ENCODE assay signal across 19 cellular contexts in genomic region chr2:98696167-98696566, GRCh38. TPM values are rescaled to one million over a fixed set of nuclear protein-coding genes. Genes with fewer than 3 reads are reported as not detected.
A peak's percentile ranks its signal among the peaks of the same experiment; 100 is the strongest.
DNase-seq lines count a peak whose midpoint lies in the region; ATAC-seq and TF ChIP-seq lines count a peak whose summit lies in the region.
"Had no signal": no experiment of that assay in that cellular context is flagged by ENCODE, and none has a peak within 500 bp of the region (broad histone marks: within the 10 kb centered on the region; RNA-seq: fewer than 3 reads in every experiment).

No MANE protein-coding gene starts in this region.

- H3K27ac Mint-ChIP-seq in activated CD8-positive, alpha-beta memory T cell treated with anti-CD3 and anti-CD28 coated beads, Interleukin-2, amount 10 ng/mL, durations not matched to agents 7 days and 5 days, result peak overlapping the region; percentile 25
- H3K27ac Mint-ChIP-seq in CD8-positive, alpha-beta memory T cell, result peak overlapping the region in 6 of 8 donors; percentile 23 to 83 (median 46)
- H3K27ac Mint-ChIP-seq in immature natural killer cell, result peak overlapping the region in 4 of 6 donors; percentile 24 to 65 (median 46)

- no peak overlapping the region for H3K27ac ChIP-seq in CD8-positive, alpha-beta memory T cell (ENCODE audit: low read depth, low read length)
- H3K27ac ChIP-seq in WERI-Rb-1, result no peak overlapping the region
- H3K27ac ChIP-seq: C4-2B had no signal

- H3K4me1 Mint-ChIP-seq in activated CD8-positive, alpha-beta memory T cell treated with anti-CD3 and anti-CD28 coated beads, Interleukin-2, amount 10 ng/mL, durations not matched to agents 7 days and 5 days, result peaks cover 51% of the 10 kb centered on the region
- peaks cover 73 to 93% (median 89%) of the 10 kb centered on the region in 3 donors for H3K4me1 Mint-ChIP-seq in CD8-positive, alpha-beta memory T cell
- peaks cover 57 to 67% of the 10 kb centered on the region in 2 donors for H3K4me1 Mint-ChIP-seq in immature natural killer cell

- TF ChIP-seq CTCF in WERI-Rb-1 (IDR thresholded peaks at IDR 0.05; ENCODE audit: low read depth, low read length), result no peak

- no peak for ATAC-seq in activated CD8-positive, alpha-beta memory T cell treated with anti-CD3 and anti-CD28 coated beads, Interleukin-2, amount 10 ng/mL, durations not matched to agents 7 days and 5 days
- peak; percentile 63 for ATAC-seq in Right ventricle myocardium superior (ENCODE audit: poor library complexity)
- ATAC-seq: Panc1 had no signal

- H3K27me3 Mint-ChIP-seq in activated CD8-positive, alpha-beta memory T cell treated with anti-CD3 and anti-CD28 coated beads, Interleukin-2, amount 10 ng/mL, durations not matched to agents 7 days and 5 days, result no peaks in the 10 kb centered on the region
- H3K27me3 Mint-ChIP-seq in CD8-positive, alpha-beta memory T cell, result no peaks in the 10 kb centered on the region
- no peaks in the 10 kb centered on the region for H3K27me3 Mint-ChIP-seq in immature natural killer cell (ENCODE audit: low read depth in 3 of 3)

- H3K9me3 Mint-ChIP-seq in activated CD8-positive, alpha-beta memory T cell treated with anti-CD3 and anti-CD28 coated beads, Interleukin-2, amount 10 ng/mL, durations not matched to agents 7 days and 5 days (ENCODE audit: low read depth), result no peaks in the 10 kb centered on the region
- no peaks in the 10 kb centered on the region for H3K9me3 Mint-ChIP-seq in CD8-positive, alpha-beta memory T cell
- no peaks in the 10 kb centered on the region for H3K9me3 Mint-ChIP-seq in immature natural killer cell

- peaks cover 29% of the 10 kb centered on the region for H3K36me3 Mint-ChIP-seq in activated CD8-positive, alpha-beta memory T cell treated with anti-CD3 and anti-CD28 coated beads, Interleukin-2, amount 10 ng/mL, durations not matched to agents 7 days and 5 days
- H3K36me3 Mint-ChIP-seq in CD8-positive, alpha-beta memory T cell, result peaks cover 0 to 47% (median 12%) of the 10 kb centered on the region in 3 donors
- peaks cover 3 to 10% (median 4%) of the 10 kb centered on the region in 3 donors for H3K36me3 Mint-ChIP-seq in immature natural killer cell

- no peak for DNase-seq in activated CD8-positive, alpha-beta memory T cell treated with anti-CD3 and anti-CD28 coated beads, Interleukin-2, amount 10 ng/mL, durations not matched to agents 7 days and 5 days
- no peak for DNase-seq in activated CD8-positive, alpha-beta memory T cell treated with anti-CD3 and anti-CD28 coated beads, Interleukin-2, amount 50 U/mL, for 4 hours
- no peak for DNase-seq in Right ventricle myocardium superior
- no peak for DNase-seq in cardiac septum (ENCODE audit: low spot score)
- no peak for DNase-seq in CD8-positive, alpha-beta memory T cell
- DNase-seq in immature natural killer cell, result no peak
- DNase-seq in WERI-Rb-1, result no peak
- no peak for DNase-seq in anterior cingulate cortex (lab: John Stamatoyannopoulos, UW)
- DNase-seq: COR-L47, DMS79, NCI-H1694, NCI-H2081, NCI-H2171, NCI-H345, NCI-H524, NCI-H774 had no signal

- intact Hi-C loops in Right ventricle myocardium superior (cut with DNase I), result no loop called here
- intact Hi-C loops in cardiac septum (cut with DNase I), result no loop called here

- CTCF ChIA-PET in activated CD8-positive, alpha-beta memory T cell treated with anti-CD3 and anti-CD28 coated beads, Interleukin-2, amount 10 ng/mL, durations not matched to agents 7 days and 5 days (lab: Charles Lee), result no interaction called here
- CTCF ChIA-PET in CD8-positive, alpha-beta memory T cell (lab: Charles Lee), result no interaction called here

- peaks cover 67% of the 10 kb centered on the region for H3K4me1 ChIP-seq in CD8-positive, alpha-beta memory T cell (ENCODE audit: insufficient read depth, low read length)

- H3K4me3 ChIP-seq in CD8-positive, alpha-beta memory T cell (ENCODE audit: low read length), result no peak overlapping the region
- H3K4me3 ChIP-seq in WERI-Rb-1 (ENCODE audit: low read depth, low read length), result no peak overlapping the region

- H3K9me3 ChIP-seq in CD8-positive, alpha-beta memory T cell (ENCODE audit: low read length), result no peaks in the 10 kb centered on the region
- H3K9me3 ChIP-seq in WERI-Rb-1 (ENCODE audit: severe bottlenecking), result no peaks in the 10 kb centered on the region

- no peak overlapping the region for H3K4me3 Mint-ChIP-seq in activated CD8-positive, alpha-beta memory T cell treated with anti-CD3 and anti-CD28 coated beads, Interleukin-2, amount 10 ng/mL, durations not matched to agents 7 days and 5 days
- H3K4me3 Mint-ChIP-seq in CD8-positive, alpha-beta memory T cell, result peak overlapping the region in 3 of 7 donors; percentile 5 to 37 (median 16)
- no peak overlapping the region for H3K4me3 Mint-ChIP-seq in immature natural killer cell

- no peaks in the 10 kb centered on the region for H3K27me3 ChIP-seq in CD8-positive, alpha-beta memory T cell (ENCODE audit: insufficient read depth, low read length, poor library complexity, severe bottlenecking)
- no peaks in the 10 kb centered on the region for H3K27me3 ChIP-seq in WERI-Rb-1 (ENCODE audit: insufficient read depth, low read depth, severe bottlenecking)

- H3K36me3 ChIP-seq in CD8-positive, alpha-beta memory T cell (ENCODE audit: insufficient read depth, low read length), result no peaks in the 10 kb centered on the region
- H3K36me3 ChIP-seq in WERI-Rb-1, result no peaks in the 10 kb centered on the region

- POLR2A ChIA-PET in CD8-positive, alpha-beta memory T cell (lab: Charles Lee), result no interaction called here

RNA-seq across cellular contexts. Expression of gene MGAT4A, which starts 34.8 kb away (rescaled TPM):
- 10 to 100 TPM; 57.4 to 72.0 TPM for total RNA-seq in activated CD8-positive, alpha-beta memory T cell treated with anti-CD3 and anti-CD28 coated beads, Interleukin-2, amount 10 ng/mL, durations not matched to agents 7 days and 5 days
- 20.0 TPM for total RNA-seq in Right ventricle myocardium superior
- total RNA-seq in cardiac septum, result 16.3 TPM
- 10 to 100 TPM; 65.2 to 66.8 TPM for total RNA-seq in CD8-positive, alpha-beta memory T cell
- polyA plus RNA-seq in CD8-positive, alpha-beta memory T cell, result 211 TPM
- 100 to 1,000 TPM; 113 to 155 (median 128) TPM for polyA plus RNA-seq in immature natural killer cell
- total RNA-seq: M059J had no signal
